ENCODE assay signal across 25 cellular contexts in genomic region chr12:78797201-78797931, GRCh38.
DNase-seq lines count a peak whose midpoint lies in the region; ATAC-seq and TF ChIP-seq lines count a peak whose summit lies in the region.
"Had no signal": no experiment of that assay in that cellular context is flagged by ENCODE, and none has a peak within 500 bp of the region (broad histone marks: within the 10 kb centered on the region; RNA-seq: fewer than 3 reads in every experiment).

No MANE protein-coding gene starts in this region.

- H3K4me3 Mint-ChIP-seq in stimulated activated effector memory CD8-positive, alpha-beta T cell treated with anti-CD3 and anti-CD28 coated beads, Interleukin-12 subunit alpha, Interleukin-12 subunit beta, amount 100 ng/mL, for 72 hours = no peak overlapping the region
- H3K4me3 Mint-ChIP-seq: CD4-positive, alpha-beta T cell had no signal

- no peak for TF ChIP-seq CTCF in DND-41 (IDR thresholded peaks at IDR 0.05; ENCODE audit: borderline replicate concordance, extremely low read depth, low read length, poor library complexity, severe bottlenecking)
- no peak for TF ChIP-seq CTCF in astrocyte of the spinal cord (IDR thresholded peaks at IDR 0.05; ENCODE audit: low read depth, low read length)

- H3K4me1 ChIP-seq in DND-41 (ENCODE audit: insufficient read depth, low read length) = peaks cover 17% of the 10 kb centered on the region
- H3K4me1 ChIP-seq: adrenal gland, prostate gland, uterus had no signal

- no peak overlapping the region for H2AFZ ChIP-seq in DND-41 (ENCODE audit: low read depth, low read length)

- H3K9me3 ChIP-seq in DND-41 (ENCODE audit: insufficient read depth, low read length, severe bottlenecking) = peaks cover 4% of the 10 kb centered on the region
- peaks cover 33% of the 10 kb centered on the region for H3K9me3 ChIP-seq in KOPT-K1 (ENCODE audit: insufficient read depth, low read length, poor library complexity, severe bottlenecking)
- H3K9me3 ChIP-seq: adrenal gland, prostate gland had no signal

- no peaks in the 10 kb centered on the region for H3K27me3 ChIP-seq in DND-41 (ENCODE audit: insufficient read depth, low read length, poor library complexity)
- H3K27me3 ChIP-seq: adrenal gland, uterus had no signal

- H3K36me3 ChIP-seq in DND-41 (ENCODE audit: insufficient read depth, low read length) = no peaks in the 10 kb centered on the region
- H3K36me3 ChIP-seq in KOPT-K1 (ENCODE audit: insufficient read depth, low read length) = peaks cover 4% of the 10 kb centered on the region; the same call in 1 of the 2 replicates
- H3K36me3 ChIP-seq: adrenal gland, prostate gland, uterus had no signal

- H3K79me2 ChIP-seq in DND-41 (ENCODE audit: insufficient read depth, low read length) = no peaks in the 10 kb centered on the region

- intact Hi-C loops in posterior vena cava (cut with DNase I) = no loop called here

- H3K36me3 Mint-ChIP-seq in stimulated activated effector memory CD8-positive, alpha-beta T cell treated with anti-CD3 and anti-CD28 coated beads, Interleukin-12 subunit alpha, Interleukin-12 subunit beta, amount 100 ng/mL, for 72 hours = no peaks in the 10 kb centered on the region

- H3K4me1 Mint-ChIP-seq in stimulated activated effector memory CD8-positive, alpha-beta T cell treated with anti-CD3 and anti-CD28 coated beads, Interleukin-12 subunit alpha, Interleukin-12 subunit beta, amount 100 ng/mL, for 72 hours = no peaks in the 10 kb centered on the region

- H3K9me3 Mint-ChIP-seq in stimulated activated effector memory CD8-positive, alpha-beta T cell treated with anti-CD3 and anti-CD28 coated beads, Interleukin-12 subunit alpha, Interleukin-12 subunit beta, amount 100 ng/mL, for 72 hours = peaks cover 12% of the 10 kb centered on the region
- H3K9me3 Mint-ChIP-seq: CD4-positive, alpha-beta T cell had no signal

- ATAC-seq in DND-41 (ENCODE audit: insufficient read depth, low read depth) = peak; percentile 86
- no peak for ATAC-seq in stimulated activated effector memory CD8-positive, alpha-beta T cell treated with anti-CD3 and anti-CD28 coated beads, Interleukin-12 subunit alpha, Interleukin-12 subunit beta, amount 100 ng/mL, for 72 hours
- ATAC-seq: Right ventricle myocardium inferior had no signal

- DNase-seq in DND-41 (peak; percentile 33), astrocyte of the spinal cord (ENCODE audit: low read depth, low spot score) (peak; percentile 60), foreskin melanocyte (peak; percentile 32), NCI-H1694 treated with DMSO at 0.1 percent for 48 hours (lab: John Stamatoyannopoulos, UW) (no peak), NCI-H345 treated with DMSO at 0.1 percent for 48 hours (lab: John Stamatoyannopoulos, UW; ENCODE audit: unreplicated experiment) (no peak), posterior vena cava (ENCODE audit: low spot score) (no peak)
- DNase-seq in stimulated activated effector memory CD8-positive, alpha-beta T cell treated with anti-CD3 and anti-CD28 coated beads, Interleukin-12 subunit alpha, Interleukin-12 subunit beta, amount 100 ng/mL, for 72 hours (ENCODE audit: low spot score in 2 of 2) = no peak
- DNase-seq: activated CD4-positive, CD25-positive, alpha-beta regulatory T cell treated with anti-CD3 and anti-CD28 coated beads, Interleukin-2, amount 50 U/mL, for 72 hours; activated gamma-delta T cell treated with Interleukin-2 at 50 U/mL for 16 hours; activated T-cell treated with anti-CD3 and anti-CD28 coated beads, Interleukin-2, amount 50 U/mL, for 1 hour; adrenal gland; CD4-positive, alpha-beta T cell; DMS79; glutamatergic neuron; NCI-H1048; NCI-H2029; NCI-H2227 treated with DMSO at 0.1 percent for 48 hours; NCI-H82; substantia nigra; uterus had no signal

- H3K9ac ChIP-seq in DND-41 (ENCODE audit: low read depth, low read length) = no peak overlapping the region; the same call in 1 of the 2 replicates
- H3K9ac ChIP-seq: KMS-11 had no signal

- H3K4me2 ChIP-seq in DND-41 (ENCODE audit: insufficient read depth, low read length) = no peak overlapping the region
- H3K4me2 ChIP-seq: KMS-11 had no signal

- H3K27ac ChIP-seq in DND-41 (ENCODE audit: low read length) (peak overlapping the region; percentile 53; the same call in 1 of the 2 replicates), KOPT-K1 (ENCODE audit: low read depth, low read length, poor library complexity, severe bottlenecking) (peak overlapping the region; percentile 90)
- H3K27ac ChIP-seq: adrenal gland, epithelial cell of prostate, KMS-11, prostate gland, uterus had no signal

- H3K27ac Mint-ChIP-seq in stimulated activated effector memory CD8-positive, alpha-beta T cell treated with anti-CD3 and anti-CD28 coated beads, Interleukin-12 subunit alpha, Interleukin-12 subunit beta, amount 100 ng/mL, for 72 hours = no peak overlapping the region
- H3K27ac Mint-ChIP-seq: CD4-positive, alpha-beta T cell had no signal

- H4K20me1 ChIP-seq in DND-41 (ENCODE audit: insufficient read depth, low read length) = no peaks in the 10 kb centered on the region

- in situ Hi-C loops in astrocyte of the spinal cord (cut with HindIII; ENCODE audit: low sequenced_read_pairs) = no loop called here

- H3K4me3 ChIP-seq in DND-41 (ENCODE audit: low read depth in 1 of 2, low read length in 2 of 2) (no peak overlapping the region), astrocyte of the spinal cord (ENCODE audit: low read depth, low read length) (no peak overlapping the region)
- H3K4me3 ChIP-seq: adrenal gland, prostate gland, uterus had no signal

Comparison
In these comparisons a context has a peak if more than half of its experiments do, and no peak if none do; other contexts are left out.
1. DNase-seq: peak in DND-41 (single experiment), astrocyte of the spinal cord (single experiment) and foreskin melanocyte (single experiment); none in NCI-H1694 treated with DMSO at 0.1 percent for 48 hours (single experiment), NCI-H345 treated with DMSO at 0.1 percent for 48 hours (single experiment), posterior vena cava (single experiment) and stimulated activated effector memory CD8-positive, alpha-beta T cell treated with anti-CD3 and anti-CD28 coated beads, Interleukin-12 subunit alpha, Interleukin-12 subunit beta, amount 100 ng/mL, for 72 hours (0 of 2).